Comparison of ENCODE assay signal across 14 cellular contexts in genomic region chr15:58293622-58294550, GRCh38.
DNase-seq lines count a peak whose midpoint lies in the region; ATAC-seq and TF ChIP-seq lines count a peak whose summit lies in the region.
"Had no signal": no experiment of that assay in that cellular context is flagged by ENCODE, and none has a peak within 500 bp of the region (broad histone marks: within the 10 kb centered on the region; RNA-seq: fewer than 3 reads in every experiment).

No MANE protein-coding gene starts in this region.

- H3K4me1 ChIP-seq in transverse colon, result no peaks in the 10 kb centered on the region
- H3K4me1 ChIP-seq: sigmoid colon, SJCRH30 had no signal

- H3K9me3 Mint-ChIP-seq in activated CD4-positive, alpha-beta T cell treated with anti-CD3 and anti-CD28 coated beads, Interleukin-2, amount 10 ng/mL, durations not matched to agents 24 days and 14 days, result peaks cover 5% of the 10 kb centered on the region
- H3K9me3 Mint-ChIP-seq in WTC11, result peaks cover 43% of the 10 kb centered on the region

- H3K27ac ChIP-seq in transverse colon, result no peak overlapping the region
- H3K27ac ChIP-seq: sigmoid colon, SJCRH30 had no signal

- no peaks in the 10 kb centered on the region for H3K27me3 Mint-ChIP-seq in activated CD4-positive, alpha-beta T cell treated with anti-CD3 and anti-CD28 coated beads, Interleukin-2, amount 10 ng/mL, durations not matched to agents 24 days and 14 days
- peaks cover 2% of the 10 kb centered on the region; the same call in 1 of the 2 replicates for H3K27me3 Mint-ChIP-seq in WTC11 (ENCODE audit: low read depth)

- no peak overlapping the region for H3K4me3 Mint-ChIP-seq in activated CD4-positive, alpha-beta T cell treated with anti-CD3 and anti-CD28 coated beads, Interleukin-2, amount 10 ng/mL, durations not matched to agents 24 days and 14 days
- H3K4me3 Mint-ChIP-seq in WTC11, result no peak overlapping the region
- H3K4me3 Mint-ChIP-seq: activated naive CD4-positive, alpha-beta T cell treated with anti-CD3 and anti-CD28 coated beads, Interleukin-2, amount 10 ng/mL, durations not matched to agents 7 days and 5 days had no signal

- POLR2A ChIA-PET in WTC11 (lab: Charles Lee), result no interaction called here

- no peak for TF ChIP-seq EP300 in transverse colon (IDR thresholded peaks at IDR 0.05; ENCODE audit: low read depth)

- intact Hi-C loops in activated CD4-positive, alpha-beta T cell treated with anti-CD3 and anti-CD28 coated beads, Interleukin-2, amount 10 ng/mL, durations not matched to agents 24 days and 14 days (cut with micrococcal nuclease), result loop anchor here (5.0 kb wide), 1 partner anchor 38 kb away; no protein-coding TSS in a partner anchor
- intact Hi-C loops in transverse colon (cut with DNase I; ENCODE audit: low total_unique reads), result no loop called here

- no peaks in the 10 kb centered on the region for H3K9me3 ChIP-seq in transverse colon

- peak; percentile 43 for DNase-seq in activated CD4-positive, alpha-beta T cell treated with anti-CD3 and anti-CD28 coated beads, Interleukin-2, amount 10 ng/mL, durations not matched to agents 24 days and 14 days
- no peak for DNase-seq in activated CD4-positive, alpha-beta T cell treated with anti-CD3 and anti-CD28 coated beads for 48 hours
- DNase-seq in NCI-H2196 (lab: John Stamatoyannopoulos, UW; ENCODE audit: unreplicated experiment) (peak; percentile 52), WTC11 (ENCODE audit: low spot score) (no peak), transverse colon (peak; percentile 22), NCI-H82 (lab: John Stamatoyannopoulos, UW) (no peak)
- DNase-seq: activated CD4-positive, alpha-beta T cell treated with anti-CD3 and anti-CD28 coated beads for 1 hour; activated naive CD4-positive, alpha-beta T cell treated with anti-CD3 and anti-CD28 coated beads, Interleukin-2, amount 10 ng/mL, durations not matched to agents 7 days and 5 days; occipital lobe; sigmoid colon; SJCRH30; T-helper 9 cell had no signal

- 29 to 58% methylated on average over 4 to 8 of the region's 8 CpGs for WGBS in transverse colon (ENCODE audit: low coverage in 1 of 2), 2 donors

- ATAC-seq in WTC11, result no peak
- no peak for ATAC-seq in HG02840 (IDR thresholded peaks at IDR 0.05; ENCODE audit: low FRiP score, unreplicated experiment)
- no peak for ATAC-seq in HG03159 (IDR thresholded peaks at IDR 0.05; ENCODE audit: unreplicated experiment)

- in situ Hi-C loops in transverse colon (cut with MboI; ENCODE audit: low pct_ligation_motif_present in 1 of 4, low pct_unique_long_range_greater_than_20kb in 1 of 4, low sequenced_read_pairs in 3 of 4), result no loop called here

- no peaks in the 10 kb centered on the region for H3K27me3 ChIP-seq in transverse colon
- H3K27me3 ChIP-seq: sigmoid colon, SJCRH30 had no signal

- TF ChIP-seq POLR2A in transverse colon (IDR thresholded peaks at IDR 0.05), result no peak

- TF ChIP-seq CTCF in WTC11 (IDR thresholded peaks at IDR 0.05) (no peak), transverse colon (IDR thresholded peaks at IDR 0.05) (no peak)

- peak overlapping the region; percentile 23 for H3K27ac Mint-ChIP-seq in activated CD4-positive, alpha-beta T cell treated with anti-CD3 and anti-CD28 coated beads, Interleukin-2, amount 10 ng/mL, durations not matched to agents 24 days and 14 days
- H3K27ac Mint-ChIP-seq in WTC11, result peak overlapping the region; percentile 18
- H3K27ac Mint-ChIP-seq: activated naive CD4-positive, alpha-beta T cell treated with anti-CD3 and anti-CD28 coated beads, Interleukin-2, amount 10 ng/mL, durations not matched to agents 7 days and 5 days had no signal

- H3K36me3 Mint-ChIP-seq in activated CD4-positive, alpha-beta T cell treated with anti-CD3 and anti-CD28 coated beads, Interleukin-2, amount 10 ng/mL, durations not matched to agents 24 days and 14 days (ENCODE audit: low read depth), result peaks cover 5% of the 10 kb centered on the region
- H3K36me3 Mint-ChIP-seq in WTC11, result peaks cover 33% of the 10 kb centered on the region

- H3K36me3 ChIP-seq in transverse colon, result no peaks in the 10 kb centered on the region
- H3K36me3 ChIP-seq: sigmoid colon, SJCRH30 had no signal

- CTCF ChIA-PET in WTC11 (lab: Charles Lee), result interaction anchor here (1.1 kb wide), 1 partner anchor 37 kb away, joined by 3 read pairs; no protein-coding TSS in a partner anchor

- peaks cover 31% of the 10 kb centered on the region for H3K4me1 Mint-ChIP-seq in activated CD4-positive, alpha-beta T cell treated with anti-CD3 and anti-CD28 coated beads, Interleukin-2, amount 10 ng/mL, durations not matched to agents 24 days and 14 days
- H3K4me1 Mint-ChIP-seq in WTC11, result peaks cover 56% of the 10 kb centered on the region

- no peak overlapping the region for H3K4me3 ChIP-seq in transverse colon
- H3K4me3 ChIP-seq: sigmoid colon, SJCRH30 had no signal

TF ChIP-seq in WTC11, 78 proteins besides CTCF, POLR2A, EP300 and RAD21:
- TF ChIP-seq ETV6 (CRISPR knock-in tag; IDR thresholded peaks at IDR 0.05), result no peak
- no peak for TF ChIP-seq TCF7 (CRISPR knock-in tag; IDR thresholded peaks at IDR 0.05; ENCODE audit: low read depth)
- no peak for TF ChIP-seq ESRRA (CRISPR knock-in tag; IDR thresholded peaks at IDR 0.05; ENCODE audit: borderline replicate concordance)
- no peak for TF ChIP-seq NR2C2 (CRISPR knock-in tag; IDR thresholded peaks at IDR 0.05)
- TF ChIP-seq E2F1 (CRISPR knock-in tag; IDR thresholded peaks at IDR 0.05), result no peak
- no peak for TF ChIP-seq FOXJ3 (CRISPR knock-in tag; IDR thresholded peaks at IDR 0.05; ENCODE audit: borderline replicate concordance)
- no peak for TF ChIP-seq NFE2L1 (CRISPR knock-in tag; IDR thresholded peaks at IDR 0.05)
- no peak for TF ChIP-seq OVOL2 (CRISPR knock-in tag; IDR thresholded peaks at IDR 0.05; ENCODE audit: borderline replicate concordance)
- no peak for TF ChIP-seq CREM (CRISPR knock-in tag; IDR thresholded peaks at IDR 0.05)
- no peak for TF ChIP-seq ZBTB43 (CRISPR knock-in tag; IDR thresholded peaks at IDR 0.05)
- no peak for TF ChIP-seq ZNF317 (CRISPR knock-in tag; IDR thresholded peaks at IDR 0.05; ENCODE audit: borderline replicate concordance, low read depth)
- no peak for TF ChIP-seq JUN (CRISPR knock-in tag; IDR thresholded peaks at IDR 0.05)

Comparison
In these comparisons a context has a peak if more than half of its experiments do, and no peak if none do; other contexts are left out.
1. DNase-seq: peak in activated CD4-positive, alpha-beta T cell treated with anti-CD3 and anti-CD28 coated beads, Interleukin-2, amount 10 ng/mL, durations not matched to agents 24 days and 14 days (single experiment), NCI-H2196 (single experiment) and transverse colon (single experiment); none in activated CD4-positive, alpha-beta T cell treated with anti-CD3 and anti-CD28 coated beads for 48 hours (single experiment), WTC11 (single experiment) and NCI-H82 (single experiment).